ENCODE assay signal across 7 cellular contexts in genomic region chr6:21953831-21954801, GRCh38.
A peak's percentile ranks its signal among the peaks of the same experiment; 100 is the strongest.
DNase-seq lines count a peak whose midpoint lies in the region; ATAC-seq and TF ChIP-seq lines count a peak whose summit lies in the region.

No MANE protein-coding gene starts in this region.

- CTCF ChIA-PET in HCT116 (lab: Charles Lee): no interaction called here
- CTCF ChIA-PET in CD8-positive, alpha-beta T cell (lab: Charles Lee): no interaction called here

- H3K36me3 ChIP-seq in HCT116 (ENCODE audit: control insufficient read depth in 1 of 2, insufficient read depth in 2 of 2, low read length in 2 of 2): no peaks in the 10 kb centered on the region
- no peaks in the 10 kb centered on the region for H3K36me3 ChIP-seq in CD8-positive, alpha-beta T cell (ENCODE audit: insufficient read depth, low read length)

- H3K4me3 Mint-ChIP-seq in CD8-positive, alpha-beta T cell: no peak overlapping the region

- POLR2A ChIA-PET in HCT116 (lab: Charles Lee): no interaction called here
- POLR2A ChIA-PET in CD8-positive, alpha-beta T cell (lab: Charles Lee): interaction anchor here (0.6 kb wide), 1 partner anchor 512 kb away, joined by 3 read pairs; no protein-coding TSS in a partner anchor

- H3K4me1 Mint-ChIP-seq in CD8-positive, alpha-beta T cell (ENCODE audit: low read depth): peaks cover 17% of the 10 kb centered on the region

- TF ChIP-seq CTCF in HCT116 (IDR thresholded peaks at IDR 0.05 in 2 of 3, conservative IDR thresholded peaks at IDR 0.05 in 1 of 3; ENCODE audit: borderline replicate concordance in 1 of 3, insufficient read depth in 1 of 3, low read depth in 2 of 3, low read length in 2 of 3): no peak
- no peak for TF ChIP-seq CTCF in fibroblast of mammary gland (conservative IDR thresholded peaks at IDR 0.05; ENCODE audit: control insufficient read depth, insufficient read depth, low read depth, low read length)
- TF ChIP-seq CTCF in retinal pigment epithelial cell (conservative IDR thresholded peaks at IDR 0.05; ENCODE audit: low read depth, low read length): no peak
- no peak for TF ChIP-seq CTCF in CD8-positive, alpha-beta T cell (IDR thresholded peaks at IDR 0.05)

- DNase-seq in HCT116 (ENCODE audit: low read depth, low spot score) (no peak), NCI-H69 (lab: John Stamatoyannopoulos, UW) (peak; percentile 98), fibroblast of mammary gland (ENCODE audit: low read depth) (peak; percentile 81), retinal pigment epithelial cell (ENCODE audit: low read depth) (peak; percentile 82), LoVo (ENCODE audit: low spot score) (no peak)
- no peak for DNase-seq in CD8-positive, alpha-beta T cell

- H3K27ac Mint-ChIP-seq in CD8-positive, alpha-beta T cell: no peak overlapping the region

- H3K27me3 Mint-ChIP-seq in CD8-positive, alpha-beta T cell (ENCODE audit: low read depth): no peaks in the 10 kb centered on the region

- RAD21 ChIA-PET in HCT116 (lab: Charles Lee; ENCODE audit: low non-redundant PET in 1 of 2, low total read pairs in 2 of 2, uncharacterized antibody in 2 of 2, unreplicated experiment in 2 of 2): no interaction called here

- no peaks in the 10 kb centered on the region for H3K79me2 ChIP-seq in HCT116 (ENCODE audit: insufficient read depth, low read length)

- no peak for ATAC-seq in HCT116
- ATAC-seq in HG03097 (IDR thresholded peaks at IDR 0.05; ENCODE audit: low FRiP score, unreplicated experiment): no peak
- ATAC-seq in CD8-positive, alpha-beta T cell: no peak

- no peaks in the 10 kb centered on the region for H3K9me2 ChIP-seq in HCT116 (ENCODE audit: insufficient read depth)

- TF ChIP-seq POLR2A in HCT116 (IDR thresholded peaks at IDR 0.05; ENCODE audit: borderline replicate concordance, extremely low read depth, insufficient read depth, insufficient read length): no peak

- H3K4me2 ChIP-seq in HCT116 (ENCODE audit: low read length): no peak overlapping the region

- no peaks in the 10 kb centered on the region for H3K36me3 Mint-ChIP-seq in CD8-positive, alpha-beta T cell

- no peaks in the 10 kb centered on the region for H3K27me3 ChIP-seq in HCT116 (ENCODE audit: insufficient read depth, low read length)
- H3K27me3 ChIP-seq in CD8-positive, alpha-beta T cell (ENCODE audit: insufficient read depth, low read length): no peaks in the 10 kb centered on the region

- no peaks in the 10 kb centered on the region for H3K9me3 ChIP-seq in HCT116 (ENCODE audit: control insufficient read depth in 1 of 2, insufficient read depth in 1 of 2, low read depth in 1 of 2, low read length in 2 of 2)
- no peaks in the 10 kb centered on the region for H3K9me3 ChIP-seq in CD8-positive, alpha-beta T cell (ENCODE audit: low read length)

- no peaks in the 10 kb centered on the region for H3K9me3 Mint-ChIP-seq in CD8-positive, alpha-beta T cell

- H3K9ac ChIP-seq in HCT116 (ENCODE audit: low read length): no peak overlapping the region

- intact Hi-C loops in HCT116 (cut with micrococcal nuclease): no loop called here
- intact Hi-C loops in CD8-positive, alpha-beta T cell (cut with DNase I, micrococcal nuclease): no loop called here

- H2AFZ ChIP-seq in HCT116 (ENCODE audit: low read depth, low read length, poor library complexity, severe bottlenecking): no peak overlapping the region

- no peak overlapping the region for H3K27ac ChIP-seq in HCT116 (ENCODE audit: low read depth, low read length)
- no peak overlapping the region for H3K27ac ChIP-seq in CD8-positive, alpha-beta T cell (ENCODE audit: low read depth, low read length)

- H3K4me1 ChIP-seq in HCT116 (ENCODE audit: control insufficient read depth in 1 of 2, insufficient read depth in 2 of 2, low read length in 2 of 2): peaks cover 2 to 3% of the 10 kb centered on the region in 2 experiments; a peak in 2 of 4 replicates
- no peaks in the 10 kb centered on the region for H3K4me1 ChIP-seq in CD8-positive, alpha-beta T cell (ENCODE audit: insufficient read depth, low read length)

- no peaks in the 10 kb centered on the region for H4K20me1 ChIP-seq in HCT116 (ENCODE audit: insufficient read depth)

- no TSS peak for BruUV-seq in HCT116 (replicated peaks; lab: Mats Ljungman, UMichigan)

- no peak for TF ChIP-seq RAD21 in HCT116 (IDR thresholded peaks at IDR 0.05; ENCODE audit: low read depth)

- no peak overlapping the region for H3K4me3 ChIP-seq in HCT116 (replicated peaks in 1 of 2; ENCODE audit: low read depth in 1 of 2, low read length in 2 of 2)
- no peak overlapping the region for H3K4me3 ChIP-seq in fibroblast of mammary gland (ENCODE audit: control insufficient read depth, low read depth, low read length)
- no peak overlapping the region for H3K4me3 ChIP-seq in retinal pigment epithelial cell (ENCODE audit: low read length)
- H3K4me3 ChIP-seq in CD8-positive, alpha-beta T cell (ENCODE audit: low read depth, low read length): no peak overlapping the region

TF ChIP-seq in HCT116, 20 proteins besides CTCF, POLR2A, EP300 and RAD21:
- TF ChIP-seq REST (IDR thresholded peaks at IDR 0.05; ENCODE audit: low read depth) (no peak), TCF7L2 (IDR thresholded peaks at IDR 0.05; ENCODE audit: borderline replicate concordance, extremely low read depth, insufficient read depth, insufficient read length) (peak; percentile 48)

Comparison
In these comparisons a context has a peak if more than half of its experiments do, and no peak if none do; other contexts are left out.
1. DNase-seq: peak in NCI-H69 (single experiment), fibroblast of mammary gland (single experiment) and retinal pigment epithelial cell (single experiment); none in HCT116 (single experiment), CD8-positive, alpha-beta T cell (0 of 7) and LoVo (single experiment).